Comparison of ENCODE assay signal across 1 cellular context in genomic region chr3:49388416-49388815, GRCh38.
TF ChIP-seq lines count a peak whose summit lies in the region.

No MANE protein-coding gene starts in this region.

TF ChIP-seq in SK-N-SH, 30 proteins besides CTCF, POLR2A, EP300 and RAD21:
- TF ChIP-seq TEAD4 (IDR thresholded peaks at IDR 0.05; ENCODE audit: borderline replicate concordance, insufficient read depth): no peak
- no peak for TF ChIP-seq NFIC (IDR thresholded peaks at IDR 0.05; ENCODE audit: borderline replicate concordance)
- no peak for TF ChIP-seq TCF12 (IDR thresholded peaks at IDR 0.05)
- no peak for TF ChIP-seq REST (IDR thresholded peaks at IDR 0.05; ENCODE audit: low read depth, low read length)
- no peak for TF ChIP-seq FOXM1 (IDR thresholded peaks at IDR 0.05; ENCODE audit: low read depth)
- no peak for TF ChIP-seq NRF1 (IDR thresholded peaks at IDR 0.05; ENCODE audit: low read depth, low read length)
- no peak for TF ChIP-seq MAX (IDR thresholded peaks at IDR 0.05; ENCODE audit: low read depth)
- no peak for TF ChIP-seq TAF1 (IDR thresholded peaks at IDR 0.05; ENCODE audit: borderline replicate concordance, low read depth, low read length)
- no peak for TF ChIP-seq USF2 (IDR thresholded peaks at IDR 0.05; ENCODE audit: borderline replicate concordance, low read depth, low read length)
- TF ChIP-seq SIN3A (IDR thresholded peaks at IDR 0.05; ENCODE audit: borderline replicate concordance, low read depth, low read length): no peak
- no peak for TF ChIP-seq IRF3 (IDR thresholded peaks at IDR 0.05; ENCODE audit: low read depth, low read length)
- no peak for TF ChIP-seq FOXJ3 (CRISPR knock-in tag; IDR thresholded peaks at IDR 0.05)
- no peak for TF ChIP-seq POLR2AphosphoS5 (IDR thresholded peaks at IDR 0.05; ENCODE audit: low read depth, low read length)
